ENCODE assay signal across 20 cellular contexts in genomic region chrX:149526318-149527033, GRCh38. TPM values are rescaled to one million over a fixed set of nuclear protein-coding genes. Genes with fewer than 3 reads are reported as not detected.
DNase-seq lines count a peak whose midpoint lies in the region; ATAC-seq and TF ChIP-seq lines count a peak whose summit lies in the region.
"Not testable (repeated sequence)": the region's sequence is repeated elsewhere in the genome, so short reads cannot be mapped to it uniquely, and the experiment has no call there.
"Had no signal": no experiment of that assay in that cellular context is flagged by ENCODE, and none has a peak within 500 bp of the region (broad histone marks: within the 10 kb centered on the region; RNA-seq: fewer than 3 reads in every experiment).

No MANE protein-coding gene starts in this region.

- peak overlapping the region; percentile 65; the same call in 1 of the 2 replicates for H3K27ac ChIP-seq in HUES6 (ENCODE audit: low read depth, low read length)
- peak overlapping the region; percentile 47 for H3K27ac ChIP-seq in cingulate gyrus (ENCODE audit: low read depth, low read length)
- H3K27ac ChIP-seq in left ventricle myocardium inferior (replicated peaks) = peak overlapping the region; percentile 83
- H3K27ac ChIP-seq in stomach smooth muscle (ENCODE audit: low read length) = peak overlapping the region; percentile 46

- H3K9me3 ChIP-seq in HUES6 (ENCODE audit: control insufficient read depth, insufficient read depth, low read depth, low read length); left ventricle myocardium inferior (replicated peaks); stomach smooth muscle (ENCODE audit: control insufficient read depth in 2 of 2, low read length in 2 of 2): not testable (repeated sequence)

- H3K4me3 ChIP-seq in HUES6 (ENCODE audit: low read depth, low read length); left ventricle myocardium inferior; stomach smooth muscle (ENCODE audit: low read length in 2 of 2): not testable (repeated sequence)

- ATAC-seq in natural killer cell treated with Interleukin-12 subunit alpha and Interleukin-12 subunit beta and Interleukin-15 and Interleukin-18, amount 100 ng/mL, for 72 hours = not testable (repeated sequence)

- H3K9ac ChIP-seq in HUES6 (ENCODE audit: low read length); stomach smooth muscle (ENCODE audit: low read length in 2 of 2): not testable (repeated sequence)

- DNase-seq in CD1c-positive myeloid dendritic cell (ENCODE audit: extremely low spot score) = peak; percentile 23
- DNase-seq in T-helper 2 cell treated with Interferon-gamma antibody and Interleukin-4, amounts not matched to agents 5 μg/mL and 100 μg/mL, for 36 hours (ENCODE audit: low spot score); activated T-helper 2 cell treated with anti-CD3 and anti-CD28 coated beads, Interferon-gamma antibody, Interleukin-2, Interleukin-4, amounts not matched to agents 10 μg/mL and 5 μg/mL and 100 μg/mL, durations not matched to agents 14 hours and 24 hours and 36 hours (ENCODE audit: low spot score); left ventricle myocardium inferior; natural killer cell treated with Interleukin-12 subunit alpha and Interleukin-12 subunit beta and Interleukin-15 and Interleukin-18, amount 100 ng/mL, for 72 hours (ENCODE audit: low spot score): not testable (repeated sequence)

- H3K27me3 Mint-ChIP-seq in T-helper 2 cell treated with Interferon-gamma antibody and Interleukin-4, amounts not matched to agents 5 μg/mL and 100 μg/mL, for 36 hours (ENCODE audit: low read depth); activated T-helper 2 cell treated with anti-CD3 and anti-CD28 coated beads, Interferon-gamma antibody, Interleukin-2, Interleukin-4, amounts not matched to agents 10 μg/mL and 5 μg/mL and 100 μg/mL, durations not matched to agents 14 hours and 24 hours and 36 hours (ENCODE audit: low read depth); natural killer cell treated with Interleukin-12 subunit alpha and Interleukin-12 subunit beta and Interleukin-15 and Interleukin-18, amount 100 ng/mL, for 72 hours: not testable (repeated sequence)

- H3K9me3 Mint-ChIP-seq in T-helper 2 cell treated with Interferon-gamma antibody and Interleukin-4, amounts not matched to agents 5 μg/mL and 100 μg/mL, for 36 hours; activated T-helper 2 cell treated with anti-CD3 and anti-CD28 coated beads, Interferon-gamma antibody, Interleukin-2, Interleukin-4, amounts not matched to agents 10 μg/mL and 5 μg/mL and 100 μg/mL, durations not matched to agents 14 hours and 24 hours and 36 hours; natural killer cell treated with Interleukin-12 subunit alpha and Interleukin-12 subunit beta and Interleukin-15 and Interleukin-18, amount 100 ng/mL, for 72 hours: not testable (repeated sequence)

- not testable (repeated sequence) for H3K36me3 ChIP-seq in HUES6 (ENCODE audit: control insufficient read depth, insufficient read depth, low read length); left ventricle myocardium inferior; stomach smooth muscle (ENCODE audit: control insufficient read depth in 2 of 2, insufficient read depth in 2 of 2, low read length in 2 of 2)

- H3K27ac Mint-ChIP-seq in T-helper 2 cell treated with Interferon-gamma antibody and Interleukin-4, amounts not matched to agents 5 μg/mL and 100 μg/mL, for 36 hours = peak overlapping the region; percentile 87
- H3K27ac Mint-ChIP-seq in activated T-helper 2 cell treated with anti-CD3 and anti-CD28 coated beads, Interferon-gamma antibody, Interleukin-2, Interleukin-4, amounts not matched to agents 10 μg/mL and 5 μg/mL and 100 μg/mL, durations not matched to agents 14 hours and 24 hours and 36 hours = peak overlapping the region; percentile 79
- H3K27ac Mint-ChIP-seq in natural killer cell treated with Interleukin-12 subunit alpha and Interleukin-12 subunit beta and Interleukin-15 and Interleukin-18, amount 100 ng/mL, for 72 hours = peak overlapping the region in 1 of 2 donors; percentile 19

- peaks cover 16% of the 10 kb centered on the region for H3K36me3 Mint-ChIP-seq in T-helper 2 cell treated with Interferon-gamma antibody and Interleukin-4, amounts not matched to agents 5 μg/mL and 100 μg/mL, for 36 hours (ENCODE audit: low read depth)
- peaks cover 14% of the 10 kb centered on the region for H3K36me3 Mint-ChIP-seq in activated T-helper 2 cell treated with anti-CD3 and anti-CD28 coated beads, Interferon-gamma antibody, Interleukin-2, Interleukin-4, amounts not matched to agents 10 μg/mL and 5 μg/mL and 100 μg/mL, durations not matched to agents 14 hours and 24 hours and 36 hours (ENCODE audit: low read depth)
- not testable (repeated sequence) for H3K36me3 Mint-ChIP-seq in natural killer cell treated with Interleukin-12 subunit alpha and Interleukin-12 subunit beta and Interleukin-15 and Interleukin-18, amount 100 ng/mL, for 72 hours

- TF ChIP-seq CTCF in left ventricle myocardium inferior (IDR thresholded peaks at IDR 0.05; ENCODE audit: borderline replicate concordance) = not testable (repeated sequence)

- intact Hi-C loops in activated T-helper 2 cell treated with anti-CD3 and anti-CD28 coated beads, Interferon-gamma antibody, Interleukin-2, Interleukin-4, amounts not matched to agents 10 μg/mL and 5 μg/mL and 100 μg/mL, durations not matched to agents 14 hours and 24 hours and 36 hours (cut with micrococcal nuclease) = loop anchor here (2.0 kb wide), 1 partner anchor 22 kb away; the partner anchor contains the start of gene IDS
- intact Hi-C loops in left ventricle myocardium inferior (cut with micrococcal nuclease) = not testable (repeated sequence)

- H3K27me3 ChIP-seq in HUES6 (ENCODE audit: control insufficient read depth, insufficient read depth, low read length); left ventricle myocardium inferior (ENCODE audit: low read depth); stomach smooth muscle (ENCODE audit: control insufficient read depth in 1 of 2, insufficient read depth in 2 of 2, low read length in 2 of 2): not testable (repeated sequence)

- H3K4me1 ChIP-seq in HUES6 (ENCODE audit: control insufficient read depth, insufficient read depth, low read length); left ventricle myocardium inferior; stomach smooth muscle (ENCODE audit: control insufficient read depth, insufficient read depth, low read length): not testable (repeated sequence)

- not testable (repeated sequence) for H3K4me3 Mint-ChIP-seq in T-helper 2 cell treated with Interferon-gamma antibody and Interleukin-4, amounts not matched to agents 5 μg/mL and 100 μg/mL, for 36 hours; activated T-helper 2 cell treated with anti-CD3 and anti-CD28 coated beads, Interferon-gamma antibody, Interleukin-2, Interleukin-4, amounts not matched to agents 10 μg/mL and 5 μg/mL and 100 μg/mL, durations not matched to agents 14 hours and 24 hours and 36 hours (ENCODE audit: low read depth)
- peak overlapping the region; percentile 44 for H3K4me3 Mint-ChIP-seq in natural killer cell treated with Interleukin-12 subunit alpha and Interleukin-12 subunit beta and Interleukin-15 and Interleukin-18, amount 100 ng/mL, for 72 hours

- peaks cover 17% of the 10 kb centered on the region for H3K4me1 Mint-ChIP-seq in T-helper 2 cell treated with Interferon-gamma antibody and Interleukin-4, amounts not matched to agents 5 μg/mL and 100 μg/mL, for 36 hours (ENCODE audit: low read depth)
- H3K4me1 Mint-ChIP-seq in activated T-helper 2 cell treated with anti-CD3 and anti-CD28 coated beads, Interferon-gamma antibody, Interleukin-2, Interleukin-4, amounts not matched to agents 10 μg/mL and 5 μg/mL and 100 μg/mL, durations not matched to agents 14 hours and 24 hours and 36 hours (ENCODE audit: low read depth) = peaks cover 23% of the 10 kb centered on the region
- H3K4me1 Mint-ChIP-seq in natural killer cell treated with Interleukin-12 subunit alpha and Interleukin-12 subunit beta and Interleukin-15 and Interleukin-18, amount 100 ng/mL, for 72 hours (ENCODE audit: low read depth in 2 of 2) = peaks cover 19 to 23% of the 10 kb centered on the region in 2 donors

RNA-seq across cellular contexts. Expression of gene EOLA1, which starts 14.3 kb away (rescaled TPM):
- 25.2 and 28.9 TPM in 2 replicates for total RNA-seq in activated T-helper 2 cell treated with anti-CD3 and anti-CD28 coated beads, Interferon-gamma antibody, Interleukin-2, Interleukin-4, amounts not matched to agents 10 μg/mL and 5 μg/mL and 100 μg/mL, durations not matched to agents 14 hours and 24 hours and 36 hours
- 31.3 TPM for total RNA-seq in left ventricle myocardium inferior
- total RNA-seq in natural killer cell treated with Interleukin-12 subunit alpha and Interleukin-12 subunit beta and Interleukin-15 and Interleukin-18, amount 100 ng/mL, for 72 hours = 10 to 100 TPM; 32.1 to 35.0 TPM

RNA-seq across cellular contexts. Expression of gene IDS, which starts 21.4 kb away (rescaled TPM):
- 40.4 and 43.7 TPM in 2 replicates for total RNA-seq in activated T-helper 2 cell treated with anti-CD3 and anti-CD28 coated beads, Interferon-gamma antibody, Interleukin-2, Interleukin-4, amounts not matched to agents 10 μg/mL and 5 μg/mL and 100 μg/mL, durations not matched to agents 14 hours and 24 hours and 36 hours
- total RNA-seq in left ventricle myocardium inferior = 86.3 TPM
- total RNA-seq in natural killer cell treated with Interleukin-12 subunit alpha and Interleukin-12 subunit beta and Interleukin-15 and Interleukin-18, amount 100 ng/mL, for 72 hours = 100 to 1,000 TPM in 1 of 2 donors, 10 to 100 TPM in 1; 96.0 to 129 TPM

RNA-seq across cellular contexts. Expression of gene HSFX3, which starts 23.2 kb away (rescaled TPM):
- total RNA-seq in activated T-helper 2 cell treated with anti-CD3 and anti-CD28 coated beads, Interferon-gamma antibody, Interleukin-2, Interleukin-4, amounts not matched to agents 10 μg/mL and 5 μg/mL and 100 μg/mL, durations not matched to agents 14 hours and 24 hours and 36 hours = 0.27 TPM in 1 of 2 replicates, not detected in the other
- 0.25 TPM for total RNA-seq in left ventricle myocardium inferior
- not detected for total RNA-seq in natural killer cell treated with Interleukin-12 subunit alpha and Interleukin-12 subunit beta and Interleukin-15 and Interleukin-18, amount 100 ng/mL, for 72 hours
- total RNA-seq: A673; activated CD8-positive, alpha-beta memory T cell treated with anti-CD3 and anti-CD28 coated beads for 36 hours; activated T-cell treated with anti-CD3 and anti-CD28 coated beads, Interleukin-2, amount 50 U/mL, for 72 hours; breast epithelium; GM23338; left colon; LHCN-M2; mesothelial cell of epicardium; neural crest cell; posterior vena cava; ureter; WTC11 had no signal
